12 cellular contexts compared by ENCODE assay signal in genomic region chr17:81052199-81052997, GRCh38. TPM values are rescaled to one million over a fixed set of nuclear protein-coding genes. Genes with fewer than 3 reads are reported as not detected.
DNase-seq lines count a peak whose midpoint lies in the region; ATAC-seq and TF ChIP-seq lines count a peak whose summit lies in the region.
"Had no signal": no experiment of that assay in that cellular context is flagged by ENCODE, and none has a peak within 500 bp of the region (broad histone marks: within the 10 kb centered on the region; RNA-seq: fewer than 3 reads in every experiment).

No MANE protein-coding gene starts in this region.

- H3K9ac ChIP-seq in HUES48 (ENCODE audit: low read depth, low read length): no peak overlapping the region

- DNase-seq in SK-N-DZ (ENCODE audit: low spot score): peak; percentile 69
- DNase-seq in right atrium auricular region (ENCODE audit: low spot score): no peak
- no peak for DNase-seq in stimulated activated naive B cell treated with anti-CD40 and anti-IgM and Interleukin-4, amounts not matched to agents 10 μg/mL and 1 μg/mL and 100 μg/mL, for 72 hours
- DNase-seq in GOT3 (lab: John Stamatoyannopoulos, UW): no peak
- DNase-seq in OCI-M2 (lab: John Stamatoyannopoulos, UW; ENCODE audit: unreplicated experiment): no peak
- DNase-seq in OCI-M1 (lab: John Stamatoyannopoulos, UW): no peak
- DNase-seq: activated CD8-positive, alpha-beta memory T cell treated with anti-CD3 and anti-CD28 coated beads, Interleukin-2, amount 10 ng/mL, durations not matched to agents 7 days and 5 days; stimulated activated CD4-positive, alpha-beta T cell treated with anti-CD3 and anti-CD28 coated beads, Interleukin-4, amount 100 ng/mL, for 1 hour had no signal

- peak overlapping the region; percentile 20 for H3K27ac ChIP-seq in HUES48 (ENCODE audit: low read depth, low read length)
- peak overlapping the region; percentile 63 to 66 for H3K27ac ChIP-seq in right atrium auricular region

- no peak for TF ChIP-seq CTCF in right atrium auricular region (IDR thresholded peaks at IDR 0.05)

- H3K27me3 Mint-ChIP-seq in stimulated activated memory B cell treated with anti-CD40 and anti-IgM and Interleukin-4, amounts not matched to agents 10 μg/mL and 1 μg/mL and 100 μg/mL, for 72 hours: peaks cover 37% of the 10 kb centered on the region
- peaks cover 4 to 5% of the 10 kb centered on the region in 2 donors for H3K27me3 Mint-ChIP-seq in stimulated activated naive B cell treated with anti-CD40 and anti-IgM and Interleukin-4, amounts not matched to agents 10 μg/mL and 1 μg/mL and 100 μg/mL, for 72 hours

- H3K36me3 ChIP-seq in HUES48 (ENCODE audit: control insufficient read depth, insufficient read depth, low read length) (no peaks in the 10 kb centered on the region), right atrium auricular region (no peaks in the 10 kb centered on the region)

- no peak overlapping the region for H3K4me3 ChIP-seq in HUES48 (ENCODE audit: low read depth, low read length)
- no peak overlapping the region for H3K4me3 ChIP-seq in right atrium auricular region
- H3K4me3 ChIP-seq: GM12878 had no signal

- no peaks in the 10 kb centered on the region for H3K9me3 Mint-ChIP-seq in stimulated activated memory B cell treated with anti-CD40 and anti-IgM and Interleukin-4, amounts not matched to agents 10 μg/mL and 1 μg/mL and 100 μg/mL, for 72 hours
- no peaks in the 10 kb centered on the region for H3K9me3 Mint-ChIP-seq in stimulated activated naive B cell treated with anti-CD40 and anti-IgM and Interleukin-4, amounts not matched to agents 10 μg/mL and 1 μg/mL and 100 μg/mL, for 72 hours
- H3K9me3 Mint-ChIP-seq: T-helper 2 cell treated with Interferon-gamma antibody and Interleukin-4, amounts not matched to agents 5 μg/mL and 100 μg/mL, for 36 hours had no signal

- no peaks in the 10 kb centered on the region for H3K36me3 Mint-ChIP-seq in stimulated activated memory B cell treated with anti-CD40 and anti-IgM and Interleukin-4, amounts not matched to agents 10 μg/mL and 1 μg/mL and 100 μg/mL, for 72 hours
- H3K36me3 Mint-ChIP-seq in stimulated activated naive B cell treated with anti-CD40 and anti-IgM and Interleukin-4, amounts not matched to agents 10 μg/mL and 1 μg/mL and 100 μg/mL, for 72 hours: no peaks in the 10 kb centered on the region
- H3K36me3 Mint-ChIP-seq: activated CD8-positive, alpha-beta memory T cell treated with anti-CD3 and anti-CD28 coated beads, Interleukin-2, amount 10 ng/mL, durations not matched to agents 7 days and 5 days had no signal

- H3K4me1 Mint-ChIP-seq in stimulated activated memory B cell treated with anti-CD40 and anti-IgM and Interleukin-4, amounts not matched to agents 10 μg/mL and 1 μg/mL and 100 μg/mL, for 72 hours: peaks cover 31% of the 10 kb centered on the region
- peaks cover 12 to 21% of the 10 kb centered on the region in 2 donors for H3K4me1 Mint-ChIP-seq in stimulated activated naive B cell treated with anti-CD40 and anti-IgM and Interleukin-4, amounts not matched to agents 10 μg/mL and 1 μg/mL and 100 μg/mL, for 72 hours

- no peak for ATAC-seq in stimulated activated memory B cell treated with anti-CD40 and anti-IgM and Interleukin-4, amounts not matched to agents 10 μg/mL and 1 μg/mL and 100 μg/mL, for 72 hours
- ATAC-seq in stimulated activated naive B cell treated with anti-CD40 and anti-IgM and Interleukin-4, amounts not matched to agents 10 μg/mL and 1 μg/mL and 100 μg/mL, for 72 hours (replicated peaks): no peak
- ATAC-seq: activated CD8-positive, alpha-beta memory T cell treated with anti-CD3 and anti-CD28 coated beads, Interleukin-2, amount 10 ng/mL, durations not matched to agents 7 days and 5 days; GM12878 had no signal

- no peak overlapping the region for H3K4me3 Mint-ChIP-seq in stimulated activated memory B cell treated with anti-CD40 and anti-IgM and Interleukin-4, amounts not matched to agents 10 μg/mL and 1 μg/mL and 100 μg/mL, for 72 hours
- no peak overlapping the region for H3K4me3 Mint-ChIP-seq in stimulated activated naive B cell treated with anti-CD40 and anti-IgM and Interleukin-4, amounts not matched to agents 10 μg/mL and 1 μg/mL and 100 μg/mL, for 72 hours
- H3K4me3 Mint-ChIP-seq: activated CD8-positive, alpha-beta memory T cell treated with anti-CD3 and anti-CD28 coated beads, Interleukin-2, amount 10 ng/mL, durations not matched to agents 7 days and 5 days; T-helper 2 cell treated with Interferon-gamma antibody and Interleukin-4, amounts not matched to agents 5 μg/mL and 100 μg/mL, for 36 hours had no signal

- H3K4me1 ChIP-seq in HUES48 (ENCODE audit: control insufficient read depth, insufficient read depth, low read length) (0 out of 2 replicates have a peak, but pooled peaks cover 4% of the 10 kb centered on the region), right atrium auricular region (peaks cover 0 to 68% of the 10 kb centered on the region in 2 donors)

- no peaks in the 10 kb centered on the region for H3K27me3 ChIP-seq in HUES48 (ENCODE audit: control insufficient read depth, insufficient read depth, low read length)
- H3K27me3 ChIP-seq in right atrium auricular region: no peaks in the 10 kb centered on the region

- peak overlapping the region; percentile 98 for H3K27ac Mint-ChIP-seq in stimulated activated memory B cell treated with anti-CD40 and anti-IgM and Interleukin-4, amounts not matched to agents 10 μg/mL and 1 μg/mL and 100 μg/mL, for 72 hours
- H3K27ac Mint-ChIP-seq in stimulated activated naive B cell treated with anti-CD40 and anti-IgM and Interleukin-4, amounts not matched to agents 10 μg/mL and 1 μg/mL and 100 μg/mL, for 72 hours: no peak overlapping the region
- H3K27ac Mint-ChIP-seq: activated CD8-positive, alpha-beta memory T cell treated with anti-CD3 and anti-CD28 coated beads, Interleukin-2, amount 10 ng/mL, durations not matched to agents 7 days and 5 days; T-helper 2 cell treated with Interferon-gamma antibody and Interleukin-4, amounts not matched to agents 5 μg/mL and 100 μg/mL, for 36 hours had no signal

- H3K9me3 ChIP-seq in HUES48 (ENCODE audit: control insufficient read depth, insufficient read depth, low read length) (no peaks in the 10 kb centered on the region), right atrium auricular region (no peaks in the 10 kb centered on the region)

RNA-seq across cellular contexts. Expression of gene BAIAP2, which starts 17.4 kb away (rescaled TPM):
- 26.1 and 29.6 TPM in 2 replicates for polyA plus RNA-seq in SK-N-DZ (2014; cell fraction: cytosol; rRNA removed)
- polyA plus RNA-seq in SK-N-DZ (2014; cell fraction: nucleus; rRNA removed): 37.3 and 59.3 TPM in 2 replicates
- total RNA-seq in right atrium auricular region: 10 to 100 TPM; 27.9 to 36.5 TPM
